In the genomic region with DNA sequence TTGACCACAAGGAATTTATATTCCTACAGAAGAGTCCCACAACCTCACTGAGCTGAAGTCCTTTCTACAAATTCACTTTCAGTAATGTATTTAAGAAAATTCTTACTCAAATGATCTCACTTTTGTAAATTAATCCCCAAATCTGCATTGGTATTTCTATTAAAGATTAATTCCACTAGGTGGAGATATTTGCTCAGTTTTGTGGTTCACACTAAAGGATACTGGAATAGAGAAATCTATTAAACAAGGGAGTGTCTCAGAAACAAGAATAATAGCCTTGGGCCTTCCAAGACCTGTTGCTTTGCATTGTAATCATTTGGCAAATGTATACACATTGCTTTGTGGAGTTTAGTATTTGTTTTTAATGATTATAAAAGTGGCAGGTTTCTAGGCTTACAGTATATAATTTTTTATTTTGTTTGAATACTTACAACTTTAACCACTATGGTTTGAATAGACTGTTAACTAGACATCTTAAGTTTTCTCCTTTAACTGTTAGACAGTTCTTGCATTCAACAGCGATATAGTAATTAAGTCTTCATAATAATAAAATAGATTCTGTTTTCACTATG, we compare ENCODE assay signal across 7 cellular contexts. TPM values are rescaled to one million over a fixed set of nuclear protein-coding genes. Genes with fewer than 3 reads are reported as not detected.
DNase-seq lines count a peak whose midpoint lies in the region; TF ChIP-seq lines count a peak whose summit lies in the region.

No MANE protein-coding gene starts in this region.

- H3K4me2 ChIP-seq in mammary epithelial cell (ENCODE audit: insufficient read depth, low read depth, low read length) = no peak overlapping the region

- dilution Hi-C loops in mammary epithelial cell (cut with HindIII; ENCODE audit: low sequenced_read_pairs) = loop anchor here (25.0 kb wide), 1 partner anchor 676 kb away; a partner anchor contains a TSS

- WGBS in mammary epithelial cell (ENCODE audit: low coverage, missing lambda C conversion rate) = 0% methylated on average over 1 of the region's 1 CpG

- DNase-seq in G401 (ENCODE audit: low spot score) = peak; percentile 40
- DNase-seq in NB4 (ENCODE audit: low read depth) = peak; percentile 41
- DNase-seq in mammary epithelial cell = peak; percentile 28
- DNase-seq in myocyte (ENCODE audit: low read depth) = peak; percentile 38
- no peak for DNase-seq in activated CD4-positive, alpha-beta T cell treated with anti-CD3 and anti-CD28 coated beads for 4 hours
- no peak for DNase-seq in NOMO-1 treated with DMSO at 0.1 percent for 48 hours (lab: John Stamatoyannopoulos, UW; ENCODE audit: unreplicated experiment)
- DNase-seq in activated CD4-positive, alpha-beta memory T cell treated with anti-CD3 and anti-CD28 coated beads for 36 hours = no peak

- TF ChIP-seq CTCF in NB4 (IDR thresholded peaks at IDR 0.05; ENCODE audit: low read depth, low read length) (no peak), mammary epithelial cell (conservative IDR thresholded peaks at IDR 0.05 in 1 of 2, IDR thresholded peaks at IDR 0.05 in 1 of 2; ENCODE audit: extremely low read depth in 1 of 2, insufficient read depth in 1 of 2, low read depth in 1 of 2, low read length in 2 of 2) (peak; percentile 27 to 41)

- no peaks in the 10 kb centered on the region for H3K9me3 Mint-ChIP-seq in activated CD4-positive, alpha-beta memory T cell treated with anti-CD3 and anti-CD28 coated beads for 36 hours

- no peaks in the 10 kb centered on the region for H3K79me2 ChIP-seq in mammary epithelial cell (ENCODE audit: insufficient read depth, low read length)

- no peak for TF ChIP-seq POLR2A in NB4 (IDR thresholded peaks at IDR 0.05; ENCODE audit: extremely low read depth, insufficient read length)

- intact Hi-C loops in mammary epithelial cell (cut with micrococcal nuclease) = loop anchor here (5.0 to 10.0 kb wide), 2 partner anchors 403 to 991 kb away; no protein-coding TSS in a partner anchor
- intact Hi-C loops in activated CD4-positive, alpha-beta memory T cell treated with anti-CD3 and anti-CD28 coated beads for 36 hours (cut with micrococcal nuclease) = loop anchor here (10.0 kb wide), 1 partner anchor 993 kb away; no protein-coding TSS in a partner anchor

- no peak overlapping the region for H3K27ac Mint-ChIP-seq in activated CD4-positive, alpha-beta memory T cell treated with anti-CD3 and anti-CD28 coated beads for 36 hours

- H3K4me3 ChIP-seq in NB4 (ENCODE audit: low read depth, low read length) (no peak overlapping the region), mammary epithelial cell (replicated peaks in 1 of 3; ENCODE audit: insufficient read depth in 1 of 3, low read depth in 2 of 3, low read length in 3 of 3) (no peak overlapping the region)

- no peaks in the 10 kb centered on the region for H3K9me3 ChIP-seq in mammary epithelial cell (replicated peaks; ENCODE audit: insufficient read depth, low read length)

- in situ Hi-C loops in G401 (cut with HindIII; ENCODE audit: low sequenced_read_pairs) (loop anchor here (25.0 kb wide), 1 partner anchor 676 kb away; a partner anchor contains a TSS), mammary epithelial cell (cut with MboI; ENCODE audit: low sequenced_read_pairs in 2 of 2) (loop anchor here (5.0 to 25.0 kb wide), 5 partner anchors 253 to 1001 kb away; a partner anchor contains a TSS)

- no peak overlapping the region for H2AFZ ChIP-seq in mammary epithelial cell (ENCODE audit: low read depth, low read length)

- BruUV-seq in mammary epithelial cell (replicated peaks; lab: Mats Ljungman, UMichigan) = no TSS peak

- POLR2A ChIA-PET in activated CD4-positive, alpha-beta memory T cell treated with anti-CD3 and anti-CD28 coated beads for 36 hours (lab: Charles Lee) = no interaction called here

- no peak overlapping the region for H3K4me3 Mint-ChIP-seq in activated CD4-positive, alpha-beta memory T cell treated with anti-CD3 and anti-CD28 coated beads for 36 hours

- peaks cover 4% of the 10 kb centered on the region for H3K4me1 Mint-ChIP-seq in activated CD4-positive, alpha-beta memory T cell treated with anti-CD3 and anti-CD28 coated beads for 36 hours (ENCODE audit: low read depth)

- H3K36me3 Mint-ChIP-seq in activated CD4-positive, alpha-beta memory T cell treated with anti-CD3 and anti-CD28 coated beads for 36 hours = no peaks in the 10 kb centered on the region

- H3K27me3 ChIP-seq in mammary epithelial cell (ENCODE audit: insufficient read depth, low read length) = no peaks in the 10 kb centered on the region

- no peaks in the 10 kb centered on the region for H3K36me3 ChIP-seq in mammary epithelial cell (ENCODE audit: insufficient read depth, low read length)

- H4K20me1 ChIP-seq in mammary epithelial cell (ENCODE audit: insufficient read depth, low read length) = no peaks in the 10 kb centered on the region

- H3K27me3 Mint-ChIP-seq in activated CD4-positive, alpha-beta memory T cell treated with anti-CD3 and anti-CD28 coated beads for 36 hours = peaks cover 15% of the 10 kb centered on the region

- H3K4me1 ChIP-seq in mammary epithelial cell (ENCODE audit: insufficient read depth, low read length) = peaks cover 2% of the 10 kb centered on the region

- CTCF ChIA-PET in mammary epithelial cell (lab: Charles Lee; ENCODE audit: low non-redundant PET) = no interaction called here
- CTCF ChIA-PET in activated CD4-positive, alpha-beta memory T cell treated with anti-CD3 and anti-CD28 coated beads for 36 hours (lab: Charles Lee) = interaction anchor here (0.7 to 6.2 kb wide), 5 partner anchors 9 to 709 kb away, joined by 3 to 64 read pairs (median 3); no protein-coding TSS in a partner anchor

- H3K9ac ChIP-seq in mammary epithelial cell (ENCODE audit: insufficient read depth, low read length) = no peak overlapping the region

- no peak overlapping the region for H3K27ac ChIP-seq in mammary epithelial cell (ENCODE audit: insufficient read depth, low read depth, low read length)

RNA-seq across cellular contexts. Expression of a gene that starts 25.9 kb away (rescaled TPM):
- 0.14 and 0.55 TPM in 2 replicates for total RNA-seq in G401 (2014; rRNA removed; shearing (Covaris generic))
- not detected for total RNA-seq in mammary epithelial cell
- not detected for polyA plus RNA-seq in mammary epithelial cell
- polyA minus RNA-seq in mammary epithelial cell = not detected
- 0.62 and 1.9 TPM in 2 replicates for total RNA-seq in myocyte
- 0.32 TPM for polyA plus RNA-seq in myocyte (2012)
- total RNA-seq in activated CD4-positive, alpha-beta memory T cell treated with anti-CD3 and anti-CD28 coated beads for 36 hours = not detected

Comparison
In these comparisons a context has a peak if more than half of its experiments do, and no peak if none do; other contexts are left out.
1. DNase-seq: peak in G401 (single experiment), NB4 (single experiment), mammary epithelial cell (single experiment) and myocyte (single experiment); none in activated CD4-positive, alpha-beta T cell treated with anti-CD3 and anti-CD28 coated beads for 4 hours (0 of 2), NOMO-1 treated with DMSO at 0.1 percent for 48 hours (single experiment) and activated CD4-positive, alpha-beta memory T cell treated with anti-CD3 and anti-CD28 coated beads for 36 hours (single experiment).